In the genomic region with DNA sequence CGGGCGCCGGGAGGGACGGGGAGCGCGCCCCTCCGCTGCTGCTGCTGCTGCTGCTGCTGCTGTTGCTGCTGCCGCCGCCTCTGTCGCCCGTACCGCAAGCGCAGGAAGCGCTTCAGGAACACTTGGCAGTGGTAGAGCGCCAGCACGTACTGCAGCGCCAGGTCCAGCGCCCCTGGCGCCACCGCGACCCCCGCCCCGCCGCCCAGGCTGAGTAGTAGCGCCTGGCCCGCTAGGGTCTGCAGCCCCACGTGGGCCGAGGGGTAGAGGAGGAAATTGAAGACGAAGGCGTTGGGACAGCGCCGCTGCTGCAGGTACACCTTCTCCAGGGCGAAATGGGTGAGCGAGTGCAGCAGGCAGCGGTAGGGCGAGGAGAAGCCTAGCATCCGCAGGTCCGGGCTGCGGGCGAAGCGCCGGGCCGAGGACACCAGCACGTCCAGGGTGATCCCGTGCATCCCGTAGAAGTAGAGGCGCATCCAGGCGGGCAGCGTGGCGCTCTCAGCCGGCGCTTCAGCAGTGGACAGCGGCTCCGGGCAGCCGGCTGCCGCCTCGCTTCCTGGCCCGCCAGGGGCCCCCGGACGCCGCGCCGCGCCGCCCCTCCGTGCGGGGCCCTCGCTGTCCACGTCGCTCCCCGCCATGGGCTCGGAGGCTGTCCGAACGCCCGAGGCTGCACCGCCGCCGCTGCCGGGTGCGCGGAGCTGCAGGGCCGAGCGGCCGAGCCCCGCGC, we compare ENCODE assay signal across 7 cellular contexts. TPM values are rescaled to one million over a fixed set of nuclear protein-coding genes. Genes with fewer than 3 reads are reported as not detected.
DNase-seq lines count a peak whose midpoint lies in the region; ATAC-seq, FAIRE-seq and TF ChIP-seq lines count a peak whose summit lies in the region.

A gene (minus strand): TSS at position 699 of the 724 bp plus-strand sequence. CDS start 64 bp downstream, at position 635.

- peaks cover 7 to 9% of the 10 kb centered on the region in 2 donors for H3K27me3 ChIP-seq in mucosa of rectum (ENCODE audit: control insufficient read depth in 2 of 2, insufficient read depth in 2 of 2, low read length in 2 of 2)

- H3K27ac Mint-ChIP-seq in T-helper 1 cell treated with Interleukin-12 subunit alpha and Interleukin-12 subunit beta and Interleukin-4 antibody, amounts not matched to agents 30 μg/mL and 1 μg/mL, for 36 hours: peak within 1 kb of the TSS; percentile 26

- H3K9me3 Mint-ChIP-seq in T-helper 1 cell treated with Interleukin-12 subunit alpha and Interleukin-12 subunit beta and Interleukin-4 antibody, amounts not matched to agents 30 μg/mL and 1 μg/mL, for 36 hours: no peaks in the 10 kb centered on the region

- TF ChIP-seq POLR2A in GM12892 (IDR thresholded peaks at IDR 0.05; ENCODE audit: low read depth, low read length): no peak

- DNase-seq in GM12892 (ENCODE audit: insufficient read length) (peak; percentile 13), HPDE6-E6E7 (ENCODE audit: extremely low spot score) (peak; percentile 29), ureter (ENCODE audit: low spot score) (peak; percentile 41)

- no peak within 1 kb of the TSS for H3K9ac ChIP-seq in mucosa of rectum (ENCODE audit: low read depth in 1 of 2, low read length in 2 of 2)

- FAIRE-seq in GM12892 (lab: Jason Lieb, UNC): no peak

- peak within 1 kb of the TSS; percentile 63 for H3K4me3 Mint-ChIP-seq in T-helper 1 cell treated with Interleukin-12 subunit alpha and Interleukin-12 subunit beta and Interleukin-4 antibody, amounts not matched to agents 30 μg/mL and 1 μg/mL, for 36 hours

- peaks cover 60% of the 10 kb centered on the region for H3K27me3 Mint-ChIP-seq in T-helper 1 cell treated with Interleukin-12 subunit alpha and Interleukin-12 subunit beta and Interleukin-4 antibody, amounts not matched to agents 30 μg/mL and 1 μg/mL, for 36 hours (ENCODE audit: low read depth)

- ATAC-seq in esophagus mucosa (peak; percentile 28), HG03439 (IDR thresholded peaks at IDR 0.05; ENCODE audit: unreplicated experiment) (no peak)

- H3K36me3 ChIP-seq in mucosa of rectum (ENCODE audit: control insufficient read depth in 2 of 2, insufficient read depth in 2 of 2, low read length in 2 of 2): no peaks in the 10 kb centered on the region

- H3K36me3 Mint-ChIP-seq in T-helper 1 cell treated with Interleukin-12 subunit alpha and Interleukin-12 subunit beta and Interleukin-4 antibody, amounts not matched to agents 30 μg/mL and 1 μg/mL, for 36 hours (ENCODE audit: low read depth): peaks cover 1% of the 10 kb centered on the region

- no peak within 1 kb of the TSS for H3K27ac ChIP-seq in mucosa of rectum (ENCODE audit: low read depth in 2 of 2, low read length in 2 of 2)

- peak within 1 kb of the TSS; percentile 56 to 65 for H3K4me3 ChIP-seq in mucosa of rectum (ENCODE audit: low read length in 2 of 2)

- H3K9me3 ChIP-seq in mucosa of rectum (ENCODE audit: control insufficient read depth in 2 of 2, low read length in 2 of 2): no peaks in the 10 kb centered on the region

- H3K4me1 ChIP-seq in mucosa of rectum (ENCODE audit: control insufficient read depth in 2 of 2, insufficient read depth in 2 of 2, low read length in 2 of 2): peaks cover 12% of the 10 kb centered on the region in 2 donors

- H3K4me1 Mint-ChIP-seq in T-helper 1 cell treated with Interleukin-12 subunit alpha and Interleukin-12 subunit beta and Interleukin-4 antibody, amounts not matched to agents 30 μg/mL and 1 μg/mL, for 36 hours (ENCODE audit: low read depth): peaks cover 4% of the 10 kb centered on the region

RNA-seq across cellular contexts. Expression of the gene that starts here (rescaled TPM):
- not detected for polyA plus RNA-seq in GM12892 (2012; ENCODE audit: missing spikeins)
- total RNA-seq in esophagus mucosa (not detected), ureter (0.42 TPM)

Comparison
In these comparisons a context has a peak if more than half of its experiments do, and no peak if none do; other contexts are left out.
1. Peak in ATAC-seq in esophagus mucosa; RNA of the gene not detected or under 1 TPM.
2. Peak in DNase-seq in ureter; RNA of the gene not detected or under 1 TPM.